ENCODE assay signal across 20 cellular contexts in genomic region chr4:100450449-100450848, GRCh38.
"Had no signal": no experiment of that assay in that cellular context is flagged by ENCODE, and none has a peak within 500 bp of the region (broad histone marks: within the 10 kb centered on the region; RNA-seq: fewer than 3 reads in every experiment).

No MANE protein-coding gene starts in this region.

- H3K9me3 Mint-ChIP-seq: activated naive CD4-positive, alpha-beta T cell treated with anti-CD3 and anti-CD28 coated beads, Interleukin-2, amount 50 U/mL, for 24 hours had no signal

- H3K27ac ChIP-seq: adrenal gland, body of pancreas, coronary artery, esophagus squamous epithelium, gastrocnemius medialis, heart left ventricle, left lung, VCaP had no signal

- DNase-seq: activated CD4-positive, alpha-beta T cell treated with anti-CD3 and anti-CD28 coated beads for 1 hour; activated CD4-positive, alpha-beta T cell treated with anti-CD3 and anti-CD28 coated beads, Interleukin-2, amount 50 U/mL, for 48 hours; activated CD8-positive, alpha-beta memory T cell treated with anti-CD3 and anti-CD28 coated beads, Interleukin-2, amount 10 ng/mL, durations not matched to agents 7 days and 5 days; activated effector memory CD4-positive, alpha-beta T cell treated with anti-CD3 and anti-CD28 coated beads, Interleukin-2, amount 50 U/mL, for 16 hours; activated T-cell treated with anti-CD3 and anti-CD28 coated beads, Interleukin-2, amount 50 U/mL, for 4 hours; adrenal gland; body of pancreas; central memory CD4-positive, alpha-beta T cell; esophagus squamous epithelium; gastrocnemius medialis; heart left ventricle; left lung; naive thymus-derived CD8-positive, alpha-beta T cell; retina; stimulated activated CD4-positive, alpha-beta T cell treated with anti-CD3 and anti-CD28 coated beads, Interleukin-2, amount 100 ng/mL, for 48 hours had no signal

- H3K4me1 ChIP-seq: body of pancreas, esophagus squamous epithelium, gastrocnemius medialis, heart left ventricle, left lung had no signal

- ATAC-seq: activated CD8-positive, alpha-beta memory T cell treated with anti-CD3 and anti-CD28 coated beads, Interleukin-2, amount 10 ng/mL, durations not matched to agents 7 days and 5 days; activated T-cell treated with anti-CD3 and anti-CD28 coated beads, Interleukin-2, amount 50 U/mL, for 4 hours; body of pancreas; gastrocnemius medialis; heart left ventricle; left lung; naive thymus-derived CD8-positive, alpha-beta T cell; stimulated activated memory B cell treated with anti-CD40 and anti-IgM and Interleukin-4, amounts not matched to agents 10 μg/mL and 1 μg/mL and 100 μg/mL, for 72 hours had no signal

- H3K4me3 Mint-ChIP-seq: activated CD8-positive, alpha-beta memory T cell treated with anti-CD3 and anti-CD28 coated beads, Interleukin-2, amount 10 ng/mL, durations not matched to agents 7 days and 5 days; activated naive CD4-positive, alpha-beta T cell treated with anti-CD3 and anti-CD28 coated beads, Interleukin-2, amount 50 U/mL, for 24 hours; activated T-cell treated with anti-CD3 and anti-CD28 coated beads, Interleukin-2, amount 50 U/mL, for 4 hours; naive thymus-derived CD8-positive, alpha-beta T cell; stimulated activated memory B cell treated with anti-CD40 and anti-IgM and Interleukin-4, amounts not matched to agents 10 μg/mL and 1 μg/mL and 100 μg/mL, for 72 hours had no signal

- FAIRE-seq: islet of Langerhans had no signal

- H3K4me1 Mint-ChIP-seq: activated CD8-positive, alpha-beta memory T cell treated with anti-CD3 and anti-CD28 coated beads, Interleukin-2, amount 10 ng/mL, durations not matched to agents 7 days and 5 days; activated naive CD4-positive, alpha-beta T cell treated with anti-CD3 and anti-CD28 coated beads, Interleukin-2, amount 50 U/mL, for 24 hours; stimulated activated memory B cell treated with anti-CD40 and anti-IgM and Interleukin-4, amounts not matched to agents 10 μg/mL and 1 μg/mL and 100 μg/mL, for 72 hours had no signal

- H3K27me3 ChIP-seq: adrenal gland, body of pancreas, esophagus squamous epithelium, gastrocnemius medialis, heart left ventricle, left lung had no signal

- H3K9me3 ChIP-seq: adrenal gland, body of pancreas, esophagus squamous epithelium, gastrocnemius medialis had no signal

- H3K36me3 Mint-ChIP-seq: activated CD8-positive, alpha-beta memory T cell treated with anti-CD3 and anti-CD28 coated beads, Interleukin-2, amount 10 ng/mL, durations not matched to agents 7 days and 5 days; activated naive CD4-positive, alpha-beta T cell treated with anti-CD3 and anti-CD28 coated beads, Interleukin-2, amount 50 U/mL, for 24 hours; stimulated activated memory B cell treated with anti-CD40 and anti-IgM and Interleukin-4, amounts not matched to agents 10 μg/mL and 1 μg/mL and 100 μg/mL, for 72 hours had no signal

- H3K36me3 ChIP-seq: adrenal gland, esophagus squamous epithelium, gastrocnemius medialis, left lung had no signal

- H3K4me3 ChIP-seq: adrenal gland, body of pancreas, coronary artery, esophagus squamous epithelium, gastrocnemius medialis, heart left ventricle, left lung had no signal

- H3K27ac Mint-ChIP-seq: activated CD8-positive, alpha-beta memory T cell treated with anti-CD3 and anti-CD28 coated beads, Interleukin-2, amount 10 ng/mL, durations not matched to agents 7 days and 5 days; activated naive CD4-positive, alpha-beta T cell treated with anti-CD3 and anti-CD28 coated beads, Interleukin-2, amount 50 U/mL, for 24 hours; naive thymus-derived CD8-positive, alpha-beta T cell; stimulated activated memory B cell treated with anti-CD40 and anti-IgM and Interleukin-4, amounts not matched to agents 10 μg/mL and 1 μg/mL and 100 μg/mL, for 72 hours had no signal
